Comparison of ENCODE assay signal across 8 cellular contexts in the genomic region with DNA sequence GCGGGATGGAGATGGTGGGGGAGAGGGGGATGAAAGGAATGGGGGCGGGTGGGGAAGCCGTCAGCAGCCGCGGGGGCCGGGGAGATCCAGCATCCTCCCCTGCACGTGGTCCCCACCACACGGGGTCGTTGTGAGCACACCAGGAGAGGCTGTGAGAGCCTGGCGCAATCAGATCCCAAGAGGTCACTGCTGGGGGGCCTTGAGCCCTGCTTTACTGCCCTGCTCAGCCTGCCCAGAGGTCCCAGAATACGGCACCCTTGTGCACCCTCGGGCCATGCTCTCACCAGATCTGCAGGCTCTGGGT. TPM values are rescaled to one million over a fixed set of nuclear protein-coding genes. Genes with fewer than 3 reads are reported as not detected.
A peak's percentile ranks its signal among the peaks of the same experiment; 100 is the strongest.
DNase-seq lines count a peak whose midpoint lies in the region; ATAC-seq and TF ChIP-seq lines count a peak whose summit lies in the region.

No MANE protein-coding gene starts in this region.

- 16% methylated on average over 5 of the region's 12 CpGs for WGBS in right lobe of liver (ENCODE audit: insufficient coverage, low coverage, low lambda C conversion rate, missing lambda C conversion rate)

- TF ChIP-seq CTCF in Calu3 (IDR thresholded peaks at IDR 0.05; ENCODE audit: unreplicated experiment): peak; percentile 37
- peak; percentile 46 for TF ChIP-seq CTCF in astrocyte of the cerebellum (IDR thresholded peaks at IDR 0.05; ENCODE audit: low read depth, low read length, missing control alignments)
- TF ChIP-seq CTCF in right lobe of liver (IDR thresholded peaks at IDR 0.05): peak in 3 of 4 donors; percentile 40 to 51 (median 45)

- no peaks in the 10 kb centered on the region for H3K4me1 ChIP-seq in right lobe of liver

- no TSS peak for BruUV-seq in Calu3 (replicated peaks; lab: Mats Ljungman, UMichigan)

- peaks cover 19% of the 10 kb centered on the region for H3K27me3 Mint-ChIP-seq in Calu3 (ENCODE audit: unreplicated experiment)

- no peak overlapping the region for H3K27ac ChIP-seq in right lobe of liver

- TF ChIP-seq POLR2A in right lobe of liver (IDR thresholded peaks at IDR 0.05): no peak

- H3K4me1 Mint-ChIP-seq in Calu3 (ENCODE audit: low read depth, unreplicated experiment): no peaks in the 10 kb centered on the region

- H3K36me3 Mint-ChIP-seq in Calu3 (ENCODE audit: insufficient read depth, unreplicated experiment): peaks cover 17% of the 10 kb centered on the region

- intact Hi-C loops in Calu3 (cut with micrococcal nuclease; ENCODE audit: unreplicated experiment) (no loop called here), right lobe of liver (cut with DNase I) (no loop called here)

- CTCF ChIA-PET in Calu3 (lab: Charles Lee): no interaction called here

- no peaks in the 10 kb centered on the region for H3K36me3 ChIP-seq in right lobe of liver

- ATAC-seq in right lobe of liver: peak; percentile 51 to 64 (median 62)
- ATAC-seq in GM21515 (IDR thresholded peaks at IDR 0.05; ENCODE audit: unreplicated experiment): no peak
- no peak for ATAC-seq in GM18858 (IDR thresholded peaks at IDR 0.05; ENCODE audit: unreplicated experiment)
- ATAC-seq in GM21390 (IDR thresholded peaks at IDR 0.05; ENCODE audit: unreplicated experiment): no peak

- in situ Hi-C loops in astrocyte of the cerebellum (cut with HindIII; ENCODE audit: low sequenced_read_pairs): no loop called here

- no peaks in the 10 kb centered on the region for H3K27me3 ChIP-seq in right lobe of liver

- DNase-seq in Calu3: peak; percentile 65
- DNase-seq in HuH-7 (ENCODE audit: low spot score): peak; percentile 91
- DNase-seq in astrocyte of the cerebellum (ENCODE audit: low read depth): no peak
- peak in 2 of 3 donors; percentile 51 to 59 for DNase-seq in right lobe of liver
- no peak for DNase-seq in stimulated activated naive CD4-positive, alpha-beta T cell (lab: John Stamatoyannopoulos, UW)

- H3K9me3 ChIP-seq in right lobe of liver: no peaks in the 10 kb centered on the region

- H3K4me3 ChIP-seq in astrocyte of the cerebellum (ENCODE audit: low read depth, low read length) (no peak overlapping the region), right lobe of liver (no peak overlapping the region)

- H3K4me3 Mint-ChIP-seq in Calu3 (ENCODE audit: low read depth, unreplicated experiment): no peak overlapping the region

- H3K9me3 Mint-ChIP-seq in Calu3 (ENCODE audit: low read depth, unreplicated experiment): no peaks in the 10 kb centered on the region

- H3K27ac Mint-ChIP-seq in Calu3 (ENCODE audit: unreplicated experiment): no peak overlapping the region

RNA-seq across cellular contexts. Expression of gene CABP7, which starts 7.4 kb away (rescaled TPM):
- total RNA-seq in Calu3 (2022) (not detected in 2 replicates), right lobe of liver (not detected)

RNA-seq across cellular contexts. Expression of gene ZMAT5, which starts 39.6 kb away (rescaled TPM):
- total RNA-seq in Calu3 (2022) (20.5 and 21.0 TPM in 2 replicates), right lobe of liver (10 to 100 TPM in 5 of 6 experiments, 1 to 10 TPM in 1; 8.9 to 20.5 (median 13.7) TPM)

RNA-seq across cellular contexts. Expression of gene UQCR10, which starts 40.0 kb away (rescaled TPM):
- 113 and 120 TPM in 2 replicates for total RNA-seq in Calu3 (2022)
- total RNA-seq in right lobe of liver: 10 to 100 TPM; 57.4 to 71.6 (median 64.0) TPM

Comparison
In these comparisons a context has a peak if more than half of its experiments do, and no peak if none do; other contexts are left out.
1. DNase-seq: peak in Calu3 (single experiment), HuH-7 (single experiment) and right lobe of liver (2 of 3); none in astrocyte of the cerebellum (single experiment) and stimulated activated naive CD4-positive, alpha-beta T cell (0 of 6).
2. ATAC-seq: peak in right lobe of liver (4 of 4); none in GM21515 (single experiment), GM18858 (single experiment) and GM21390 (single experiment).
3. Peak in every context shown above with its lines, with median percentiles within 50 percentile points of each other: CTCF ChIP-seq.